17 cellular contexts compared by ENCODE assay signal in genomic region chr1:31228986-31229385, GRCh38. TPM values are rescaled to one million over a fixed set of nuclear protein-coding genes. Genes with fewer than 3 reads are reported as not detected.
DNase-seq lines count a peak whose midpoint lies in the region; ATAC-seq, FAIRE-seq and TF ChIP-seq lines count a peak whose summit lies in the region.
"Had no signal": no experiment of that assay in that cellular context is flagged by ENCODE, and none has a peak within 500 bp of the region (broad histone marks: within the 10 kb centered on the region; RNA-seq: fewer than 3 reads in every experiment).

No MANE protein-coding gene starts in this region.

- in situ Hi-C loops in K562 (cut with MboI): no loop called here

- H3K4me1 Mint-ChIP-seq in progenitor cell of endocrine pancreas (ENCODE audit: low read depth): peaks cover 3% of the 10 kb centered on the region
- H3K4me1 Mint-ChIP-seq: CD14-positive monocyte; CD4-positive, alpha-beta memory T cell had no signal

- TF ChIP-seq CTCF in 22Rv1 (IDR thresholded peaks at IDR 0.05) (no peak), C4-2B (conservative IDR thresholded peaks at IDR 0.05) (no peak), K562 (IDR thresholded peaks at IDR 0.05 in 2 of 3, conservative IDR thresholded peaks at IDR 0.05 in 1 of 3; ENCODE audit: insufficient read depth in 2 of 3, low read depth in 1 of 3, low read length in 3 of 3) (no peak), keratinocyte (optimal IDR thresholded peaks at IDR 0.05 in 1 of 3, IDR thresholded peaks at IDR 0.05 in 1 of 3, conservative IDR thresholded peaks at IDR 0.05 in 1 of 3; ENCODE audit: extremely low read depth in 1 of 3, insufficient read depth in 2 of 3, low read length in 3 of 3) (no peak), progenitor cell of endocrine pancreas (IDR thresholded peaks at IDR 0.05; ENCODE audit: unreplicated experiment) (no peak)

- POLR2A ChIA-PET in K562 (lab: Yijun Ruan, JAX): interaction anchor here (0.6 to 1.3 kb wide), 5 partner anchors 9 to 72 kb away, joined by 3 to 4 read pairs (median 3); no protein-coding TSS in a partner anchor

- no peak for TF ChIP-seq RAD21 in K562 (CRISPR knock-in tag; conservative IDR thresholded peaks at IDR 0.05 in 1 of 2, IDR thresholded peaks at IDR 0.05 in 1 of 2)

- H3K27me3 ChIP-seq in K562 (ENCODE audit: control insufficient read depth in 2 of 2, insufficient read depth in 2 of 2, low read length in 2 of 2) (peaks cover 28 to 55% of the 10 kb centered on the region in 2 experiments; a peak in 4 of 5 replicates), keratinocyte (ENCODE audit: control insufficient read depth, extremely low read depth, insufficient read depth, low read length) (peaks cover 8% of the 10 kb centered on the region)

- CTCF ChIA-PET in K562 (lab: Yijun Ruan, JAX; ENCODE audit: low intra/inter-chr PET ratio): no interaction called here

- no peak for ATAC-seq in K562
- ATAC-seq: A549 had no signal

- H3K9me3 Mint-ChIP-seq in progenitor cell of endocrine pancreas (ENCODE audit: low read depth): no peaks in the 10 kb centered on the region
- H3K9me3 Mint-ChIP-seq: CD4-positive, alpha-beta memory T cell had no signal

- H3K9ac ChIP-seq in K562 (ENCODE audit: insufficient read depth in 1 of 2, low read depth in 2 of 2, low read length in 2 of 2) (no peak overlapping the region), keratinocyte (ENCODE audit: control insufficient read depth, extremely low read depth, insufficient read depth, low read length) (no peak overlapping the region)
- H3K9ac ChIP-seq: GM23248 had no signal

- no peak for DNase-seq in K562 (ENCODE audit: extremely low read depth in 1 of 4, low spot score in 3 of 4)
- no peak for DNase-seq in keratinocyte (ENCODE audit: low read depth, low spot score)
- no peak for DNase-seq in progenitor cell of endocrine pancreas (ENCODE audit: low spot score, unreplicated experiment)
- DNase-seq in RCC 7860 (ENCODE audit: low spot score): no peak
- no peak for DNase-seq in erythroblast (lab: John Stamatoyannopoulos, UW)
- DNase-seq: AML-193; Calu3; CD4-positive, alpha-beta memory T cell; GM23248 had no signal

- H3K9me1 ChIP-seq in K562 (ENCODE audit: control insufficient read depth, insufficient read depth, low read length) (no peaks in the 10 kb centered on the region), keratinocyte (ENCODE audit: control insufficient read depth, extremely low read depth, insufficient read depth, low read length) (no peaks in the 10 kb centered on the region)

- H2AFZ ChIP-seq in K562 (ENCODE audit: low read depth, low read length): no peak overlapping the region
- H2AFZ ChIP-seq in keratinocyte (ENCODE audit: control insufficient read depth, low read length): no peak overlapping the region
- H2AFZ ChIP-seq: GM23248 had no signal

- intact Hi-C loops in K562 (cut with micrococcal nuclease): no loop called here

- H3K4me2 ChIP-seq in K562 (ENCODE audit: insufficient read depth, low read length) (no peak overlapping the region), keratinocyte (ENCODE audit: control insufficient read depth, extremely low read depth, insufficient read depth, low read depth, low read length) (no peak overlapping the region)
- H3K4me2 ChIP-seq: A549 had no signal

- H3K36me3 ChIP-seq in K562 (ENCODE audit: control insufficient read depth, insufficient read depth, low read length) (no peaks in the 10 kb centered on the region), keratinocyte (ENCODE audit: control insufficient read depth in 2 of 2, extremely low read depth in 1 of 2, insufficient read depth in 2 of 2, low read length in 2 of 2) (no peaks in the 10 kb centered on the region)
- H3K36me3 ChIP-seq: HAP-1 had no signal

- TF ChIP-seq POLR2A in K562 (conservative IDR thresholded peaks at IDR 0.05): no peak
- TF ChIP-seq POLR2A in erythroblast (IDR thresholded peaks at IDR 0.05; ENCODE audit: low read length): no peak

- FAIRE-seq in K562 (lab: Jason Lieb, UNC) (no peak), keratinocyte (lab: Jason Lieb, UNC) (peak; percentile 83), RCC 7860 (lab: Jason Lieb, UNC) (no peak)
- FAIRE-seq: A549, G401.6, GM12891, GM19239 had no signal

- H4K20me1 ChIP-seq in K562 (replicated peaks; ENCODE audit: control insufficient read depth, insufficient read depth, low read length): no peaks in the 10 kb centered on the region
- H4K20me1 ChIP-seq in keratinocyte (ENCODE audit: control insufficient read depth, extremely low read depth, insufficient read depth, low read length): no peaks in the 10 kb centered on the region

- H3K4me3 ChIP-seq in K562: no peak overlapping the region
- no peak overlapping the region for H3K4me3 ChIP-seq in keratinocyte (ENCODE audit: control insufficient read depth in 2 of 3, extremely low read depth in 1 of 3, insufficient read depth in 2 of 3, low read depth in 1 of 3, low read length in 3 of 3)
- H3K4me3 ChIP-seq: A549, GM23248, HAP-1 had no signal

- no peak overlapping the region for H3K27ac Mint-ChIP-seq in progenitor cell of endocrine pancreas
- H3K27ac Mint-ChIP-seq: CD14-positive monocyte; CD4-positive, alpha-beta memory T cell had no signal

- no TSS peak for BruUV-seq in K562 (replicated peaks; lab: Mats Ljungman, UMichigan)

- TF ChIP-seq EP300 in K562 (IDR thresholded peaks at IDR 0.05; ENCODE audit: low read length): no peak

- no peaks in the 10 kb centered on the region for H3K36me3 Mint-ChIP-seq in progenitor cell of endocrine pancreas (ENCODE audit: insufficient read depth)
- H3K36me3 Mint-ChIP-seq: CD14-positive monocyte; CD4-positive, alpha-beta memory T cell had no signal

- dilution Hi-C loops in keratinocyte (cut with MboI; ENCODE audit: extremely low pct_ligation_motif_present, low sequenced_read_pairs): no loop called here

- H3K79me2 ChIP-seq in K562 (ENCODE audit: control insufficient read depth, insufficient read depth, low read length) (no peaks in the 10 kb centered on the region), keratinocyte (ENCODE audit: control insufficient read depth, insufficient read depth, low read length) (no peaks in the 10 kb centered on the region)

- H3K27me3 Mint-ChIP-seq in progenitor cell of endocrine pancreas: no peaks in the 10 kb centered on the region

- H3K9me3 ChIP-seq in K562 (replicated peaks; ENCODE audit: control insufficient read depth, insufficient read depth, low read depth, low read length) (no peaks in the 10 kb centered on the region), keratinocyte (ENCODE audit: control insufficient read depth, low read depth, low read length) (no peaks in the 10 kb centered on the region)
- H3K9me3 ChIP-seq: A549, HAP-1 had no signal

- H3K4me1 ChIP-seq in K562 (replicated peaks in 1 of 2; ENCODE audit: control insufficient read depth in 2 of 2, insufficient read depth in 2 of 2, low read length in 2 of 2) (no peaks in the 10 kb centered on the region), keratinocyte (ENCODE audit: control insufficient read depth, extremely low read depth, insufficient read depth, low read length) (no peaks in the 10 kb centered on the region)
- H3K4me1 ChIP-seq: HAP-1 had no signal

- H3K27ac ChIP-seq in 22Rv1 (peak overlapping the region; percentile 39), C4-2B (peak overlapping the region; percentile 23; the same call in 1 of the 2 replicates), K562 (ENCODE audit: extremely low read depth, low read depth, low read length) (no peak overlapping the region), keratinocyte (ENCODE audit: control insufficient read depth, insufficient read depth, low read length) (no peak overlapping the region)
- H3K27ac ChIP-seq: A549, GM23248 had no signal

- H3K4me3 Mint-ChIP-seq in progenitor cell of endocrine pancreas (ENCODE audit: low read depth): no peak overlapping the region
- H3K4me3 Mint-ChIP-seq: CD14-positive monocyte; CD4-positive, alpha-beta memory T cell had no signal

TF ChIP-seq in K562, 482 proteins besides CTCF, POLR2A, EP300 and RAD21:
- TF ChIP-seq ZFP36 (IDR thresholded peaks at IDR 0.05; ENCODE audit: low read depth, low read length, partially characterized antibody) (peak; percentile 26), NFE2 (IDR thresholded peaks at IDR 0.05; ENCODE audit: low read depth) (peak; percentile 35; the same call in 1 of the 2 replicates), ZNF239 (CRISPR knock-in tag; IDR thresholded peaks at IDR 0.05) (no peak), ZNF24 (IDR thresholded peaks at IDR 0.05) (no peak), C11orf30 (IDR thresholded peaks at IDR 0.05; ENCODE audit: low read depth) (0 out of 2 replicates have a peak, but pooled peaks have one; percentile 18), MAFG (tag; conservative IDR thresholded peaks at IDR 0.05) (0 out of 2 replicates have a peak, but pooled peaks have one; percentile 15)

RNA-seq across cellular contexts. Expression of gene NKAIN1, which starts 10.7 kb away (rescaled TPM):
- 0.12 TPM in 1 of 2 replicates, not detected in the other for total RNA-seq in K562 (2011; cell fraction: chromatin; rRNA removed; ENCODE audit: low replicate concordance)
- 0.17 TPM in 1 of 2 replicates, not detected in the other for total RNA-seq in K562 (2011; cell fraction: nucleolus; rRNA removed)
- not detected in 2 replicates for total RNA-seq in K562 (2011; cell fraction: nucleoplasm; rRNA removed)
- total RNA-seq in K562 (2014; rRNA removed) (0.05 TPM in 1 of 2 replicates, not detected in the other), K562 (2014; rRNA removed; fragmentation: Illumina TruSeq; extraction: Trizol) (not detected in 2 replicates), K562 (2015; rRNA removed; fragmentation: Illumina TruSeq; extraction: Trizol) (0.08 TPM in 1 of 2 replicates, not detected in the other), K562 (2021) (0.22 TPM in 1 of 2 replicates, not detected in the other), progenitor cell of endocrine pancreas (15.5 and 16.1 TPM in 2 replicates)
- polyA plus RNA-seq in K562 (2011; rRNA removed) (0.04 TPM in 2 replicates), K562 (2014; fragmentation: Illumina TruSeq; extraction: Trizol) (0.07 and 0.13 TPM in 2 replicates), K562 (2014; fragmentation: Nextera tagmentation; extraction: Ambion mirVana) (under 1 TPM in 1 of 2 experiments, not detected in 1; 0.03 TPM), K562 (2014; rRNA removed) (0.04 TPM in 1 of 2 replicates, not detected in the other), keratinocyte (0.04 TPM in 1 of 3 replicates, not detected in the others)
- 0.04 and 0.06 TPM in 2 replicates for polyA plus RNA-seq in K562 (2011; cell fraction: cytosol; rRNA removed)
- not detected in 2 replicates for polyA plus RNA-seq in K562 (2011; cell fraction: nucleus; rRNA removed)
- 0.06 and 0.08 TPM in 2 replicates for polyA plus RNA-seq in K562 (2012)
- not detected in 2 replicates for polyA minus RNA-seq in K562 (2011; rRNA and poly(A)+ RNA removed)
- not detected in 2 replicates for polyA minus RNA-seq in K562 (2011; cell fraction: cytosol; rRNA and poly(A)+ RNA removed)
- 0.13 TPM in 1 of 2 replicates, not detected in the other for polyA minus RNA-seq in K562 (2011; cell fraction: nucleus; rRNA and poly(A)+ RNA removed)
- polyA plus RNA-seq in keratinocyte (2011; ENCODE audit: low read depth): not detected
- polyA plus RNA-seq in keratinocyte (2011; cell fraction: cytosol; rRNA removed): not detected in 2 replicates
- 0.04 TPM in 1 of 2 replicates, not detected in the other for polyA plus RNA-seq in keratinocyte (2011; cell fraction: nucleus; rRNA removed)
- 0.10 TPM in 1 of 2 replicates, not detected in the other for polyA plus RNA-seq in keratinocyte (2012; ENCODE audit: low replicate concordance)
- polyA minus RNA-seq in keratinocyte: 0.13 TPM in 1 of 3 replicates, not detected in the others
- not detected for polyA minus RNA-seq in keratinocyte (2011; cell fraction: cytosol; rRNA and poly(A)+ RNA removed)
- polyA minus RNA-seq in keratinocyte (2011; cell fraction: nucleus; rRNA and poly(A)+ RNA removed): not detected in 2 replicates
- total RNA-seq: Calu3; CD4-positive, alpha-beta memory T cell had no signal
- polyA plus RNA-seq: CD14-positive monocyte; CD4-positive, alpha-beta memory T cell; GM23248 had no signal

Comparison
In these comparisons a context has a peak if more than half of its experiments do, and no peak if none do; other contexts are left out.
1. H3K27ac ChIP-seq: peak in 22Rv1 (single experiment) and C4-2B (single experiment); none in K562 (single experiment) and keratinocyte (single experiment).
2. RNA of gene NKAIN1, which starts 10.7 kb away (total RNA-seq): 15.5 to 16.1 TPM in progenitor cell of endocrine pancreas; 0.05 to 0.22 TPM in K562; every median in the first group is over 10 times any median in the second.